Comparison of ENCODE assay signal across 10 cellular contexts in the genomic region with DNA sequence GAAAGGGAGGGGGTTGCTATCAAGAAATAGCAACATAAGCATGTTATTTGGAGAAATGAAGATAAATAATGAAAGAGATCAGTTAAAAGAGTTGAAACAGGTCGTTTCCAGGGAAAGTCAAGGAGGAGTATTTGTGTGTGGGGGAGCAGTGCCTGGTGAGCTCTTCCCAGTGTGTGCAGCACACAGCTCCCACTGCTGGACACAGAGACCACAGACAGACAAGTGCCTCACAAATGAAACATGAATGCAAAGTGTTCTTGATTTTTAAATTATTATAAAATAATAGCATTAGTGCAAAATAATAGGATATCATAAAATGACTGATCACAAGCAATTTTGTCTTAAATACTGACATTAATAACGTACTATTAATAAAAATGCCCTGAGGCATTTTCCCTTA. TPM values are rescaled to one million over a fixed set of nuclear protein-coding genes. Genes with fewer than 3 reads are reported as not detected.
DNase-seq lines count a peak whose midpoint lies in the region; ATAC-seq, FAIRE-seq and TF ChIP-seq lines count a peak whose summit lies in the region.
"Had no signal": no experiment of that assay in that cellular context is flagged by ENCODE, and none has a peak within 500 bp of the region (broad histone marks: within the 10 kb centered on the region; RNA-seq: fewer than 3 reads in every experiment).

No MANE protein-coding gene starts in this region.

- H3K9me3 ChIP-seq in HepG2 (ENCODE audit: low read length) (no peaks in the 10 kb centered on the region), right lobe of liver (no peaks in the 10 kb centered on the region), WERI-Rb-1 (ENCODE audit: severe bottlenecking) (no peaks in the 10 kb centered on the region), uterus (no peaks in the 10 kb centered on the region)
- no peaks in the 10 kb centered on the region for H3K9me3 ChIP-seq in CD8-positive, alpha-beta T cell (ENCODE audit: low read length)

- peak; percentile 44 for FAIRE-seq in HepG2 (lab: Jason Lieb, UNC)
- FAIRE-seq: small intestine had no signal

- peak; percentile 88 for ATAC-seq in HepG2
- ATAC-seq in right lobe of liver, result no peak
- ATAC-seq in left ventricle myocardium superior, result peak; percentile 63
- ATAC-seq in GM19455 (IDR thresholded peaks at IDR 0.05; ENCODE audit: unreplicated experiment), result no peak
- ATAC-seq in CD8-positive, alpha-beta T cell, result no peak
- no peak for ATAC-seq in GM18519 (IDR thresholded peaks at IDR 0.05; ENCODE audit: low FRiP score, unreplicated experiment)

- POLR2A ChIA-PET in HepG2 (lab: Yijun Ruan, JAX), result no interaction called here
- POLR2A ChIA-PET in CD8-positive, alpha-beta T cell (lab: Charles Lee), result no interaction called here

- H3K4me1 Mint-ChIP-seq in CD8-positive, alpha-beta T cell (ENCODE audit: low read depth), result no peaks in the 10 kb centered on the region

- no peaks in the 10 kb centered on the region for H3K4me1 ChIP-seq in HepG2 (ENCODE audit: insufficient read depth, low read length)
- H3K4me1 ChIP-seq in right lobe of liver, result no peaks in the 10 kb centered on the region
- no peaks in the 10 kb centered on the region for H3K4me1 ChIP-seq in uterus
- H3K4me1 ChIP-seq in CD8-positive, alpha-beta T cell (ENCODE audit: insufficient read depth, low read length), result no peaks in the 10 kb centered on the region

- TF ChIP-seq CTCF in HepG2 (CRISPR knock-in tag; IDR thresholded peaks at IDR 0.05) (peak; percentile 48), right lobe of liver (IDR thresholded peaks at IDR 0.05) (peak in 2 of 4 donors; percentile 8 to 16), WERI-Rb-1 (IDR thresholded peaks at IDR 0.05; ENCODE audit: low read depth, low read length) (peak; percentile 60), uterus (IDR thresholded peaks at IDR 0.05) (peak; percentile 15 to 43 (median 34))
- TF ChIP-seq CTCF in CD8-positive, alpha-beta T cell (IDR thresholded peaks at IDR 0.05), result no peak

- no peak overlapping the region for H3K27ac ChIP-seq in HepG2 (ENCODE audit: extremely low read length, insufficient read depth, low read length)
- no peak overlapping the region for H3K27ac ChIP-seq in right lobe of liver
- H3K27ac ChIP-seq in WERI-Rb-1, result no peak overlapping the region
- no peak overlapping the region for H3K27ac ChIP-seq in uterus
- H3K27ac ChIP-seq in CD8-positive, alpha-beta T cell (ENCODE audit: low read depth, low read length), result no peak overlapping the region

- no peaks in the 10 kb centered on the region for H3K9me3 Mint-ChIP-seq in CD8-positive, alpha-beta T cell

- H3K36me3 ChIP-seq in HepG2 (replicated peaks in 1 of 2; ENCODE audit: control insufficient read depth in 1 of 2, insufficient read depth in 2 of 2, low read length in 2 of 2) (peaks cover 3 to 23% of the 10 kb centered on the region in 2 experiments; a peak in 4 of 5 replicates), right lobe of liver (no peaks in the 10 kb centered on the region), WERI-Rb-1 (no peaks in the 10 kb centered on the region), uterus (no peaks in the 10 kb centered on the region)
- no peaks in the 10 kb centered on the region for H3K36me3 ChIP-seq in CD8-positive, alpha-beta T cell (ENCODE audit: insufficient read depth, low read length)

- no peaks in the 10 kb centered on the region for H3K79me2 ChIP-seq in HepG2 (ENCODE audit: insufficient read depth, low read length)

- H3K4me3 ChIP-seq in HepG2 (replicated peaks in 1 of 3; ENCODE audit: insufficient read depth in 1 of 3, low read depth in 2 of 3, low read length in 3 of 3) (no peak overlapping the region), right lobe of liver (no peak overlapping the region), WERI-Rb-1 (ENCODE audit: low read depth, low read length) (no peak overlapping the region), uterus (no peak overlapping the region)
- no peak overlapping the region for H3K4me3 ChIP-seq in CD8-positive, alpha-beta T cell (ENCODE audit: low read depth, low read length)

- DNase-seq in HepG2 (ENCODE audit: low spot score) (peak; percentile 17), right lobe of liver (no peak), WERI-Rb-1 (peak; percentile 19), left ventricle myocardium superior (no peak), uterus (peak in 1 of 2 donors; percentile 22)
- DNase-seq in CD8-positive, alpha-beta T cell, result no peak
- DNase-seq: NCI-H2081 treated with DMSO at 0.1 percent for 48 hours, small intestine had no signal

- intact Hi-C loops in HepG2 (cut with micrococcal nuclease; ENCODE audit: unreplicated experiment), result loop anchor here (2.0 to 5.0 kb wide), 2 partner anchors 37 to 75 kb away; no protein-coding TSS in a partner anchor
- intact Hi-C loops in right lobe of liver (cut with DNase I), result no loop called here
- intact Hi-C loops in left ventricle myocardium superior (cut with micrococcal nuclease), result no loop called here
- intact Hi-C loops in uterus (cut with DNase I; ENCODE audit: low total_unique reads), result no loop called here
- intact Hi-C loops in CD8-positive, alpha-beta T cell (cut with DNase I, micrococcal nuclease), result no loop called here

- H3K9ac ChIP-seq in HepG2 (ENCODE audit: insufficient read depth, low read depth, low read length), result no peak overlapping the region

- H3K27ac Mint-ChIP-seq in CD8-positive, alpha-beta T cell, result no peak overlapping the region

- H3K27me3 ChIP-seq in HepG2 (ENCODE audit: control insufficient read depth in 1 of 2, insufficient read depth in 2 of 2, low read length in 2 of 2) (no peaks in the 10 kb centered on the region), right lobe of liver (no peaks in the 10 kb centered on the region), WERI-Rb-1 (ENCODE audit: insufficient read depth, low read depth, severe bottlenecking) (no peaks in the 10 kb centered on the region), uterus (no peaks in the 10 kb centered on the region)
- no peaks in the 10 kb centered on the region for H3K27me3 ChIP-seq in CD8-positive, alpha-beta T cell (ENCODE audit: insufficient read depth, low read length)

- TF ChIP-seq EP300 in HepG2 (IDR thresholded peaks at IDR 0.05; ENCODE audit: low read depth in 2 of 2, low read length in 2 of 2) (no peak), HepG2 (CRISPR knock-in tag; IDR thresholded peaks at IDR 0.05; ENCODE audit: borderline replicate concordance) (no peak)

- no peak overlapping the region for H3K4me3 Mint-ChIP-seq in CD8-positive, alpha-beta T cell

- 56% methylated on average over 2 of the region's 2 CpGs for WGBS in HepG2 (ENCODE audit: low lambda C conversion rate)
- 52% methylated on average over 2 of the region's 2 CpGs for WGBS in right lobe of liver (ENCODE audit: insufficient coverage, low coverage, low lambda C conversion rate, missing lambda C conversion rate)

- BruUV-seq in HepG2 (replicated peaks; lab: Mats Ljungman, UMichigan), result no TSS peak

- CTCF ChIA-PET in HepG2 (lab: Yijun Ruan, JAX; ENCODE audit: low intra/inter-chr PET ratio, low total read pairs), result interaction anchor here (0.8 kb wide), 1 partner anchor 74 kb away, joined by 3 read pairs; no protein-coding TSS in a partner anchor
- CTCF ChIA-PET in CD8-positive, alpha-beta T cell (lab: Charles Lee), result no interaction called here

- in situ Hi-C loops in HepG2 (cut with HindIII; ENCODE audit: extremely low pct_ligation_motif_present, low pct_unique_long_range_greater_than_20kb), result no loop called here

- H3K36me3 Mint-ChIP-seq in CD8-positive, alpha-beta T cell, result no peaks in the 10 kb centered on the region

- no peak for TF ChIP-seq RAD21 in HepG2 (CRISPR knock-in tag; IDR thresholded peaks at IDR 0.05)

- H4K20me1 ChIP-seq in HepG2 (ENCODE audit: insufficient read depth, low read length), result no peaks in the 10 kb centered on the region

- no peak overlapping the region for H3K4me2 ChIP-seq in HepG2 (ENCODE audit: low read depth, low read length)

- no peak overlapping the region for H2AFZ ChIP-seq in HepG2 (ENCODE audit: low read length)

- TF ChIP-seq POLR2A in HepG2 (IDR thresholded peaks at IDR 0.05; ENCODE audit: insufficient read depth in 1 of 2, low read depth in 2 of 2, low read length in 2 of 2) (no peak), right lobe of liver (IDR thresholded peaks at IDR 0.05) (no peak), uterus (IDR thresholded peaks at IDR 0.05) (no peak)

- H3K27me3 Mint-ChIP-seq in CD8-positive, alpha-beta T cell (ENCODE audit: low read depth), result peaks cover 11% of the 10 kb centered on the region

TF ChIP-seq in HepG2, 621 proteins besides CTCF, POLR2A, EP300 and RAD21 (continues in another document):
- TF ChIP-seq SMC3 (IDR thresholded peaks at IDR 0.05; ENCODE audit: low read length) (peak; percentile 62), ZBTB7A (CRISPR knock-in tag; IDR thresholded peaks at IDR 0.05) (no peak)
- TF ChIP-seq, protein P1, sequence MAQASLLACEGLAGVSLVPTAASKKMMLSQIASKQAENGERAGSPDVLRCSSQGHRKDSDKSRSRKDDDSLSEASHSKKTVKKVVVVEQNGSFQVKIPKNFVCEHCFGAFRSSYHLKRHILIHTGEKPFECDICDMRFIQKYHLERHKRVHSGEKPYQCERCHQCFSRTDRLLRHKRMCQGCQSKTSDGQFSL (CRISPR knock-in tag; IDR thresholded peaks at IDR 0.05), result peak; percentile 91; the same call in 1 of the 2 replicates

RNA-seq across cellular contexts. Expression of a gene that starts 40.8 kb away (rescaled TPM):
- 20.1 and 25.2 TPM in 2 replicates for total RNA-seq in HepG2 (2016; rRNA removed; fragmentation: Illumina TruSeq; extraction: Trizol)
- total RNA-seq in HepG2 (2016; cell fraction: cytosol; rRNA removed; fragmentation: Illumina TruSeq; extraction: Trizol; ENCODE audit: low read depth), result 58.4 and 67.4 TPM in 2 replicates
- total RNA-seq in HepG2 (2016; cell fraction: insoluble cytoplasmic fraction; rRNA removed; fragmentation: Illumina TruSeq; extraction: Trizol), result 20.0 and 23.0 TPM in 2 replicates
- 31.5 and 38.0 TPM in 2 replicates for total RNA-seq in HepG2 (2016; cell fraction: membrane; rRNA removed; fragmentation: Illumina TruSeq; extraction: Trizol)
- 39.8 and 44.4 TPM in 2 replicates for total RNA-seq in HepG2 (2016; cell fraction: nucleus; rRNA removed; fragmentation: Illumina TruSeq; extraction: Trizol)
- polyA plus RNA-seq in HepG2 (2011; rRNA removed), result 5.0 and 6.3 TPM in 2 replicates
- 1.9 and 3.2 TPM in 2 replicates for polyA plus RNA-seq in HepG2 (2011; cell fraction: cytosol; rRNA removed)
- 6.5 and 8.0 TPM in 2 replicates for polyA plus RNA-seq in HepG2 (2011; cell fraction: nucleus; rRNA removed)
- 7.6 and 12.3 TPM in 2 replicates for polyA plus RNA-seq in HepG2 (2012)
- 0.20 and 0.28 TPM in 2 replicates for polyA plus RNA-seq in HepG2 (2016; cell fraction: cytosol; fragmentation: Illumina TruSeq; extraction: Trizol; ENCODE audit: low read depth)
- 6.5 and 7.1 TPM in 2 replicates for polyA plus RNA-seq in HepG2 (2016; cell fraction: insoluble cytoplasmic fraction; fragmentation: Illumina TruSeq; extraction: Trizol; ENCODE audit: low read depth)
- 1.1 TPM in 2 replicates for polyA plus RNA-seq in HepG2 (2016; cell fraction: membrane; fragmentation: Illumina TruSeq; extraction: Trizol; ENCODE audit: low read depth)
- 19.2 and 20.0 TPM in 2 replicates for polyA plus RNA-seq in HepG2 (2016; cell fraction: nucleus; fragmentation: Illumina TruSeq; extraction: Trizol; ENCODE audit: insufficient read depth, low read depth)
- 15.0 and 54.2 TPM in 2 replicates for polyA minus RNA-seq in HepG2 (2011; rRNA and poly(A)+ RNA removed; ENCODE audit: low replicate concordance)
- 17.8 and 19.0 TPM in 2 replicates for polyA minus RNA-seq in HepG2 (2011; cell fraction: cytosol; rRNA and poly(A)+ RNA removed)
- 63.7 and 65.9 TPM in 2 replicates for polyA minus RNA-seq in HepG2 (2011; cell fraction: nucleus; rRNA and poly(A)+ RNA removed)
- 10 to 100 TPM; 14.3 to 52.1 (median 28.2) TPM for total RNA-seq in right lobe of liver
- 61.1 TPM for total RNA-seq in left ventricle myocardium superior
- 100 to 1,000 TPM; 141 to 310 (median 232) TPM for total RNA-seq in uterus
- total RNA-seq in CD8-positive, alpha-beta T cell, result not detected

Comparison
In these comparisons a context has a peak if more than half of its experiments do, and no peak if none do; other contexts are left out.
1. ATAC-seq: peak in HepG2 (single experiment) and left ventricle myocardium superior (single experiment); none in right lobe of liver (0 of 4), GM19455 (single experiment), CD8-positive, alpha-beta T cell (single experiment) and GM18519 (single experiment).
2. DNase-seq: peak in HepG2 (single experiment) and WERI-Rb-1 (single experiment); none in right lobe of liver (0 of 3), left ventricle myocardium superior (single experiment) and CD8-positive, alpha-beta T cell (0 of 7).
3. RNA of a gene that starts 40.8 kb away (total RNA-seq): 141 to 310 TPM in uterus, 61.1 TPM in left ventricle myocardium superior (single experiment), 14.3 to 52.1 TPM in right lobe of liver and 20.0 to 67.4 TPM in HepG2; not detected in CD8-positive, alpha-beta T cell; every median in the first group is over 10 times any median in the second.